ENCODE assay signal across 12 cellular contexts in the genomic region with DNA sequence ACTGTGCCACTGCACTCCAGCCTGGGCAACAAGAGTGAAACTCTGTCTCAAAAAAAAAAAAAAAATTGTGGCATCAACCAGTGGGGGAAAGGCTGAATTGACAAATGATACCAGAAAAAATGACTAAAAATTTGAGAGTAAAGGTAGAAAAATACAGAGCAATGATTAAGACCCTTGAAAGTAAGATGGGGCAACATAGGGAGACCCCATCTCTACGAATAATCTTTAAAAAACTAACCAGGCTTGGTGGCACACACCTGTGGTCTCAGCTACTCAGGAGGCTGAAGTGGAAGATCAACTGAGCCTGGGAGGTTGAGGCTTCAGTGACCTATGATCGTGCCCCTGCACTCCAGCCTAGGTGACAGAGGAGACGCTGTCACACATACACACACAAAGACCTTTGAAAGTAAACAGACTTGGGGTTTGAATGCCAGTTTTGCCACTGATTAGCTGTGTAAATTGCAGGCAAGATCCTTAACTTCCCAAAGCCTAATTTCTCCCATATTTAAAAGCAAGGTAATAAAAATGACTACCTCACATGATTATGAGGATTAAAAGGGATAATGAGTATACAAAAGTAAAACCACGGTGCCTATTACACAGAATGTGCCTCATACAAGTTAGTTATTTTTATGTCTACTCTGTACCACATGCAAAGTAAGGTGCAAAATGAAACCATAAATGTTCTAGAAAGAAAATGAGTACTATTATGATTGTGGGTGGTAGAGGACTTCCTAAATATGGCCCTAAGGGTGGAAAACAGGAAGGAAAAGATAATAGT. TPM values are rescaled to one million over a fixed set of nuclear protein-coding genes. Genes with fewer than 3 reads are reported as not detected.
DNase-seq lines count a peak whose midpoint lies in the region; ATAC-seq and TF ChIP-seq lines count a peak whose summit lies in the region.
"Had no signal": no experiment of that assay in that cellular context is flagged by ENCODE, and none has a peak within 500 bp of the region (broad histone marks: within the 10 kb centered on the region; RNA-seq: fewer than 3 reads in every experiment).

No MANE protein-coding gene starts in this region.

- H3K4me2 ChIP-seq in BLaER1: peak overlapping the region; percentile 43
- H3K4me2 ChIP-seq: KMS-11 had no signal

- WGBS in testis, 2 donors: 72 to 83% methylated on average over 4 of the region's 4 CpGs

- no peak overlapping the region for H3K4me3 ChIP-seq in BLaER1
- H3K4me3 ChIP-seq in testis: no peak overlapping the region

- H3K27me3 ChIP-seq in BLaER1: no peaks in the 10 kb centered on the region
- H3K27me3 ChIP-seq in testis: no peaks in the 10 kb centered on the region
- H3K27me3 ChIP-seq: BE2C had no signal

- no peak for TF ChIP-seq POLR2A in testis (IDR thresholded peaks at IDR 0.05)

- no peaks in the 10 kb centered on the region for H4K20me1 ChIP-seq in BLaER1

- H3K27ac ChIP-seq in BLaER1: no peak overlapping the region; the same call in 1 of the 2 replicates
- H3K27ac ChIP-seq in testis: no peak overlapping the region
- H3K27ac ChIP-seq: KMS-11 had no signal

- DNase-seq in NAMALWA (ENCODE audit: low spot score) (peak; percentile 17), NCI-H2029 treated with DMSO at 0.1 percent for 48 hours (lab: John Stamatoyannopoulos, UW) (no peak), testis (no peak), mesenteric fat pad (ENCODE audit: low spot score) (no peak)
- no peak for DNase-seq in activated CD8-positive, alpha-beta memory T cell treated with anti-CD3 and anti-CD28 coated beads, Interleukin-2, amount 50 U/mL, for 4 hours
- DNase-seq: activated CD4-positive, CD25-positive, alpha-beta regulatory T cell; BE2C; naive thymus-derived CD8-positive, alpha-beta T cell had no signal

- no peaks in the 10 kb centered on the region for H3K36me3 ChIP-seq in BLaER1
- no peaks in the 10 kb centered on the region for H3K36me3 ChIP-seq in testis (ENCODE audit: low read depth, missing control alignments)
- H3K36me3 ChIP-seq: BE2C had no signal

- no peak overlapping the region for H3K9ac ChIP-seq in BLaER1
- H3K9ac ChIP-seq: KMS-11 had no signal

- ATAC-seq in GM18873 (IDR thresholded peaks at IDR 0.05; ENCODE audit: low FRiP score, unreplicated experiment) (peak; percentile 72), HG02763 (IDR thresholded peaks at IDR 0.05; ENCODE audit: unreplicated experiment) (peak; percentile 77)

- no peak for TF ChIP-seq CTCF in testis (IDR thresholded peaks at IDR 0.05)

- H3K9me3 ChIP-seq in BLaER1 (no peaks in the 10 kb centered on the region), testis (no peaks in the 10 kb centered on the region)
- H3K9me3 ChIP-seq: BE2C had no signal

- intact Hi-C loops in testis (cut with DNase I; ENCODE audit: low total_unique reads): no loop called here

- H3K4me1 ChIP-seq in BLaER1 (peaks cover 7% of the 10 kb centered on the region; the same call in 1 of the 2 replicates), testis (no peaks in the 10 kb centered on the region)
- H3K4me1 ChIP-seq: BE2C had no signal

RNA-seq across cellular contexts. Expression of gene PAFAH1B1, which starts 21.7 kb away (rescaled TPM):
- total RNA-seq in testis: 100 to 1,000 TPM; 157 to 225 TPM
- 597 TPM for polyA plus RNA-seq in testis (ENCODE audit: insufficient read depth, low read depth, low replicate concordance)
- total RNA-seq in mesenteric fat pad: 140 TPM
